ENCODE assay signal across 9 cellular contexts in the genomic region with DNA sequence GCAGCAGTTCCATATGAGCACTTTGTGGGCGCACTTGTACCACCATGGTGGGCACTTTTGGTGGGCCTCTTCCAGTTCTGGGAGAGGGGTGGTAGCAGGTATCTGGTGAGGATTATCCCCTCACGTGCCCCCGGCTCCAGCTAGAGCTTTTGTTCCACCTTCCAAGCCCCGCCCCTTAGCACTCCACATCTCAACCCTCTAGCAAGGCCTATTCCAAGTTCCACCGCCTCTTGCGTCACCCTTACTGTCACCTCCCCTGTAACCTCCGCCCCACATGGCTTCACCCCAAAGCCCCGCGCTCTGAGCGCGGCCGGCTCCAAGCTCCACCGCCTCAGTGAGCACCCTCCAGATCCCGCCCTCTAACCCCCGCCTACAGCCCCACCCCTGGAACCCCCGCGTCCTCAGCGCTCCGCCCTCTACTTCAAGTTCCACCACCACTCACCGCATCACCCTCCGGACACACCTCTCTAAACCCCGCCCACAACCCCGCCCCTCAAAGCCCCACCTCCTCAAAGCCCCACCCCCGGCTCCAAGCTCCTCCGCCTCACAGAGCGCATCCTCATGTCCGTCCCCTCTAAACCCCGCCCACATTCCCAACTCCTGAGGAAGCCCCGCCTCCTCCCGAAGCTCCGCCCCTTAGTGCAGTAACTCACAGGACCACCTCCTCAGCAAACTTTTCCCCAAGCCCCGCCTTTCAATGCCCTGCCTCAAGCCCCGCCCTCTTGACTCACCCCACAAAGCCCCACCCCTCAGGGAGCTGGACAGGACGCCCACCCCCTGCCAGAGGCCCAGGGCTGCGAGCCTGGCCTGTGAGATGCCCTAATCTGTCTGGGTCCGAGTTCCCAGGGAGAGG. TPM values are rescaled to one million over a fixed set of nuclear protein-coding genes. Genes with fewer than 3 reads are reported as not detected.
A peak's percentile ranks its signal among the peaks of the same experiment; 100 is the strongest.
DNase-seq lines count a peak whose midpoint lies in the region; ATAC-seq and TF ChIP-seq lines count a peak whose summit lies in the region.
"Had no signal": no experiment of that assay in that cellular context is flagged by ENCODE, and none has a peak within 500 bp of the region (broad histone marks: within the 10 kb centered on the region; RNA-seq: fewer than 3 reads in every experiment).

No MANE protein-coding gene starts in this region.

- POLR2A ChIA-PET in activated CD8-positive, alpha-beta T cell treated with anti-CD3 and anti-CD28 coated beads, Interleukin-2, amount 10 ng/mL, durations not matched to agents 7 days and 5 days (lab: Charles Lee) = no interaction called here

- DNase-seq in GM10266 (ENCODE audit: extremely low spot score) = peak; percentile 66
- peak; percentile 73 for DNase-seq in NCI-H2029 (lab: John Stamatoyannopoulos, UW)
- DNase-seq in activated CD8-positive, alpha-beta T cell treated with anti-CD3 and anti-CD28 coated beads, Interleukin-2, amount 10 ng/mL, durations not matched to agents 7 days and 5 days = peak; percentile 49
- DNase-seq in foreskin keratinocyte = peak in 1 of 2 donors; percentile 36

- no peaks in the 10 kb centered on the region for H3K36me3 Mint-ChIP-seq in activated CD8-positive, alpha-beta T cell treated with anti-CD3 and anti-CD28 coated beads, Interleukin-2, amount 10 ng/mL, durations not matched to agents 7 days and 5 days (ENCODE audit: low read depth)

- no peaks in the 10 kb centered on the region for H3K4me1 ChIP-seq in foreskin keratinocyte
- peaks cover 2% of the 10 kb centered on the region for H3K4me1 ChIP-seq in parathyroid adenoma

- H3K36me3 ChIP-seq in parathyroid adenoma (ENCODE audit: control insufficient read depth, insufficient read depth, low read length) = no peaks in the 10 kb centered on the region

- H3K9ac ChIP-seq in parathyroid adenoma = no peak overlapping the region

- no peaks in the 10 kb centered on the region for H3K79me2 ChIP-seq in parathyroid adenoma

- TF ChIP-seq CTCF in GM10266 (IDR thresholded peaks at IDR 0.05; ENCODE audit: control insufficient read depth, insufficient read depth, low read depth, missing control alignments) = no peak
- no peak for TF ChIP-seq CTCF in foreskin keratinocyte (conservative IDR thresholded peaks at IDR 0.05)
- no peak for TF ChIP-seq CTCF in parathyroid adenoma (IDR thresholded peaks at IDR 0.05)

- ATAC-seq in activated CD8-positive, alpha-beta T cell treated with anti-CD3 and anti-CD28 coated beads, Interleukin-2, amount 10 ng/mL, durations not matched to agents 7 days and 5 days = peak; percentile 62
- ATAC-seq in foreskin keratinocyte = peak; percentile 80
- no peak for ATAC-seq in GM18520 (IDR thresholded peaks at IDR 0.05; ENCODE audit: unreplicated experiment)
- ATAC-seq in GM19452 (IDR thresholded peaks at IDR 0.05; ENCODE audit: unreplicated experiment) = no peak
- ATAC-seq in HG03521 (IDR thresholded peaks at IDR 0.05; ENCODE audit: unreplicated experiment) = no peak

- H3K27me3 ChIP-seq in foreskin keratinocyte = peaks cover 15% of the 10 kb centered on the region
- H3K27me3 ChIP-seq in parathyroid adenoma (ENCODE audit: control insufficient read depth, insufficient read depth, low read length) = no peaks in the 10 kb centered on the region

- H3K4me3 ChIP-seq in parathyroid adenoma (ENCODE audit: low read depth, low read length) = peak overlapping the region; percentile 17

- H3K4me3 Mint-ChIP-seq in activated CD8-positive, alpha-beta T cell treated with anti-CD3 and anti-CD28 coated beads, Interleukin-2, amount 10 ng/mL, durations not matched to agents 7 days and 5 days = no peak overlapping the region

- H3K4me1 Mint-ChIP-seq in activated CD8-positive, alpha-beta T cell treated with anti-CD3 and anti-CD28 coated beads, Interleukin-2, amount 10 ng/mL, durations not matched to agents 7 days and 5 days (ENCODE audit: low read depth) = peaks cover 10% of the 10 kb centered on the region

- no peak overlapping the region for H3K4me2 ChIP-seq in parathyroid adenoma (ENCODE audit: low read length)

- no peak overlapping the region for H3K27ac Mint-ChIP-seq in activated CD8-positive, alpha-beta T cell treated with anti-CD3 and anti-CD28 coated beads, Interleukin-2, amount 10 ng/mL, durations not matched to agents 7 days and 5 days
- H3K27ac Mint-ChIP-seq: IgD-negative memory B cell had no signal

- no peaks in the 10 kb centered on the region for H3K9me3 Mint-ChIP-seq in activated CD8-positive, alpha-beta T cell treated with anti-CD3 and anti-CD28 coated beads, Interleukin-2, amount 10 ng/mL, durations not matched to agents 7 days and 5 days (ENCODE audit: insufficient read depth)
- H3K9me3 Mint-ChIP-seq: IgD-negative memory B cell had no signal

- no peaks in the 10 kb centered on the region for H3K27me3 Mint-ChIP-seq in activated CD8-positive, alpha-beta T cell treated with anti-CD3 and anti-CD28 coated beads, Interleukin-2, amount 10 ng/mL, durations not matched to agents 7 days and 5 days (ENCODE audit: low read depth)
- H3K27me3 Mint-ChIP-seq: IgD-negative memory B cell had no signal

- no peak overlapping the region for H3K27ac ChIP-seq in foreskin keratinocyte
- H3K27ac ChIP-seq in parathyroid adenoma = peak overlapping the region; percentile 61

- CTCF ChIA-PET in activated CD8-positive, alpha-beta T cell treated with anti-CD3 and anti-CD28 coated beads, Interleukin-2, amount 10 ng/mL, durations not matched to agents 7 days and 5 days (lab: Charles Lee) = interaction anchor here (0.9 to 2.0 kb wide), 3 partner anchors 15 to 29 kb away, joined by 3 to 9 read pairs (median 3); no protein-coding TSS in a partner anchor

- H3K9me3 ChIP-seq in parathyroid adenoma (ENCODE audit: control insufficient read depth, low read length) = no peaks in the 10 kb centered on the region

- peak overlapping the region; percentile 50 for H2AFZ ChIP-seq in parathyroid adenoma

RNA-seq across cellular contexts. Expression of a gene that starts 11.1 kb away (rescaled TPM):
- not detected for total RNA-seq in activated CD8-positive, alpha-beta T cell treated with anti-CD3 and anti-CD28 coated beads, Interleukin-2, amount 10 ng/mL, durations not matched to agents 7 days and 5 days
- total RNA-seq in foreskin keratinocyte = not detected in 2 replicates
- polyA plus RNA-seq in foreskin keratinocyte = not detected in 2 replicates

RNA-seq across cellular contexts. Expression of a gene that starts 29.4 kb away (rescaled TPM):
- 10 to 100 TPM; 21.7 to 22.5 TPM for total RNA-seq in activated CD8-positive, alpha-beta T cell treated with anti-CD3 and anti-CD28 coated beads, Interleukin-2, amount 10 ng/mL, durations not matched to agents 7 days and 5 days
- not detected in 2 replicates for total RNA-seq in foreskin keratinocyte
- polyA plus RNA-seq in foreskin keratinocyte = not detected in 2 replicates

RNA-seq across cellular contexts. Expression of a gene that starts 36.6 kb away (rescaled TPM):
- total RNA-seq in activated CD8-positive, alpha-beta T cell treated with anti-CD3 and anti-CD28 coated beads, Interleukin-2, amount 10 ng/mL, durations not matched to agents 7 days and 5 days = 1 to 10 TPM in 1 of 2 experiments, under 1 TPM in 1; 0.97 to 1.3 TPM
- 0.03 TPM in 1 of 2 replicates, not detected in the other for total RNA-seq in foreskin keratinocyte
- polyA plus RNA-seq in foreskin keratinocyte = 0.03 and 0.06 TPM in 2 replicates

RNA-seq across cellular contexts. Expression of a gene that starts 42.9 kb away (rescaled TPM):
- total RNA-seq in activated CD8-positive, alpha-beta T cell treated with anti-CD3 and anti-CD28 coated beads, Interleukin-2, amount 10 ng/mL, durations not matched to agents 7 days and 5 days = not detected
- not detected in 2 replicates for total RNA-seq in foreskin keratinocyte
- not detected in 2 replicates for polyA plus RNA-seq in foreskin keratinocyte

RNA-seq across cellular contexts. Expression of a gene that starts 50.5 kb away (rescaled TPM):
- total RNA-seq in activated CD8-positive, alpha-beta T cell treated with anti-CD3 and anti-CD28 coated beads, Interleukin-2, amount 10 ng/mL, durations not matched to agents 7 days and 5 days = not detected
- not detected in 2 replicates for total RNA-seq in foreskin keratinocyte
- not detected in 2 replicates for polyA plus RNA-seq in foreskin keratinocyte
- polyA plus RNA-seq: IgD-negative memory B cell had no signal

Comparison
In these comparisons a context has a peak if more than half of its experiments do, and no peak if none do; other contexts are left out.
1. ATAC-seq: peak in activated CD8-positive, alpha-beta T cell treated with anti-CD3 and anti-CD28 coated beads, Interleukin-2, amount 10 ng/mL, durations not matched to agents 7 days and 5 days (single experiment) and foreskin keratinocyte (single experiment); none in GM18520 (single experiment), GM19452 (single experiment) and HG03521 (single experiment).
2. RNA of a gene that starts 29.4 kb away (total RNA-seq): 21.7 to 22.5 TPM in activated CD8-positive, alpha-beta T cell treated with anti-CD3 and anti-CD28 coated beads, Interleukin-2, amount 10 ng/mL, durations not matched to agents 7 days and 5 days; not detected in foreskin keratinocyte; every median in the first group is over 10 times any median in the second.